8 cellular contexts compared by ENCODE assay signal in genomic region chr17:63446981-63447687, GRCh38. TPM values are rescaled to one million over a fixed set of nuclear protein-coding genes. Genes with fewer than 3 reads are reported as not detected.
A peak's percentile ranks its signal among the peaks of the same experiment; 100 is the strongest.
DNase-seq lines count a peak whose midpoint lies in the region; ATAC-seq and TF ChIP-seq lines count a peak whose summit lies in the region.

No MANE protein-coding gene starts in this region.

- TF ChIP-seq POLR2A in esophagus muscularis mucosa (IDR thresholded peaks at IDR 0.05; ENCODE audit: low read depth) (no peak), ovary (IDR thresholded peaks at IDR 0.05) (no peak)

- H3K27ac ChIP-seq in GM23338 (ENCODE audit: low read depth) = peak overlapping the region; percentile 89; the same call in 1 of the 2 replicates
- H3K27ac ChIP-seq in esophagus muscularis mucosa (replicated peaks in 1 of 4) = peak overlapping the region; percentile 62 to 90 (median 84)
- peak overlapping the region; percentile 48 to 77 for H3K27ac ChIP-seq in ovary

- H3K9me3 ChIP-seq in esophagus muscularis mucosa (no peaks in the 10 kb centered on the region), ovary (no peaks in the 10 kb centered on the region)

- no peaks in the 10 kb centered on the region for H3K36me3 ChIP-seq in GM23338 (ENCODE audit: insufficient read depth)
- no peaks in the 10 kb centered on the region for H3K36me3 ChIP-seq in esophagus muscularis mucosa
- no peaks in the 10 kb centered on the region for H3K36me3 ChIP-seq in ovary

- H4K20me1 ChIP-seq in GM23338 (replicated peaks; ENCODE audit: insufficient read depth) = no peaks in the 10 kb centered on the region

- H3K27me3 Mint-ChIP-seq in CD14-positive monocyte (ENCODE audit: low read depth in 3 of 3) = peaks cover 12 to 32% (median 27%) of the 10 kb centered on the region in 3 donors
- H3K27me3 Mint-ChIP-seq in GM23338 (ENCODE audit: insufficient read depth, low read depth, poor library complexity) = peaks cover 22% of the 10 kb centered on the region

- 0 out of 2 replicates have a peak, but pooled peaks cover 4% of the 10 kb centered on the region for H3F3A ChIP-seq in GM23338 (replicated peaks; ENCODE audit: low read depth)

- WGBS in esophagus muscularis mucosa = 44% methylated on average over 28 of the region's 29 CpGs
- WGBS in ovary, 3 donors = 37 to 38% (median 38%) methylated on average over 27 to 29 of the region's 29 CpGs

- H3K4me3 Mint-ChIP-seq in CD14-positive monocyte (peak overlapping the region; percentile 72 to 82), GM23338 (peak overlapping the region; percentile 58)

- H3K27me3 ChIP-seq in GM23338 (ENCODE audit: insufficient read depth) = peaks cover 6% of the 10 kb centered on the region
- H3K27me3 ChIP-seq in esophagus muscularis mucosa = peaks cover 0 to 4% (median 0%) of the 10 kb centered on the region in 4 donors
- H3K27me3 ChIP-seq in ovary = no peaks in the 10 kb centered on the region

- H3K36me3 Mint-ChIP-seq in CD14-positive monocyte (peaks cover 3% of the 10 kb centered on the region in 2 donors), GM23338 (ENCODE audit: low read depth) (no peaks in the 10 kb centered on the region)

- intact Hi-C loops in CD14-positive monocyte (cut with micrococcal nuclease) = loop anchor here in 1 of 2 donors (10.0 kb wide), 1 partner anchor 98 kb away; no protein-coding TSS in a partner anchor
- intact Hi-C loops in esophagus muscularis mucosa (cut with DNase I) = loop anchor here (5.0 kb wide), 1 partner anchor 100 kb away; no protein-coding TSS in a partner anchor
- intact Hi-C loops in ovary (cut with DNase I) = no loop called here
- intact Hi-C loops in head of caudate nucleus (cut with DNase I) = loop anchor here (10.0 kb wide), 1 partner anchor 78 kb away; the partner anchor contains the start of gene KCNH6

- peak overlapping the region; percentile 91 for H2AFZ ChIP-seq in GM23338

- H3K27ac Mint-ChIP-seq in CD14-positive monocyte (peak overlapping the region in 6 of 7 donors; percentile 42 to 75 (median 70)), GM23338 (peak overlapping the region; percentile 89)

- H3K79me2 ChIP-seq in GM23338 (replicated peaks; ENCODE audit: insufficient read depth) = peaks cover 12% of the 10 kb centered on the region

- DNase-seq in CD14-positive monocyte (ENCODE audit: low spot score) (no peak), GM23338 (ENCODE audit: low spot score) (peak; percentile 77), NCI-H2171 treated with DMSO at 0.1 percent for 48 hours (lab: John Stamatoyannopoulos, UW) (peak; percentile 66), activated T-cell treated with anti-CD3 and anti-CD28 coated beads for 1 hour (ENCODE audit: low read depth) (peak; percentile 17), esophagus muscularis mucosa (ENCODE audit: extremely low spot score) (no peak), ovary (peak in 3 of 5 donors; percentile 30 to 57 (median 46)), head of caudate nucleus (no peak)

- peaks cover 23% of the 10 kb centered on the region for H3K4me1 ChIP-seq in GM23338 (ENCODE audit: insufficient read depth)
- peaks cover 29 to 43% (median 35%) of the 10 kb centered on the region in 4 donors for H3K4me1 ChIP-seq in esophagus muscularis mucosa
- H3K4me1 ChIP-seq in ovary (ENCODE audit: insufficient read depth) = peaks cover 7% of the 10 kb centered on the region

- no peaks in the 10 kb centered on the region for H3K9me2 ChIP-seq in GM23338 (ENCODE audit: insufficient read depth)

- peak; percentile 21 for ATAC-seq in GM23338
- no peak for ATAC-seq in HG02571 (IDR thresholded peaks at IDR 0.05; ENCODE audit: unreplicated experiment)

- peaks cover 30% of the 10 kb centered on the region for H3K4me1 Mint-ChIP-seq in CD14-positive monocyte
- peaks cover 37% of the 10 kb centered on the region for H3K4me1 Mint-ChIP-seq in GM23338

- TF ChIP-seq EP300 in esophagus muscularis mucosa (IDR thresholded peaks at IDR 0.05) (no peak), ovary (IDR thresholded peaks at IDR 0.05) (no peak)

- TF ChIP-seq CTCF in CD14-positive monocyte (IDR thresholded peaks at IDR 0.05) (no peak), GM23338 (conservative IDR thresholded peaks at IDR 0.05; ENCODE audit: low read depth in 2 of 2) (no peak; a peak in 1 of 4 replicates), esophagus muscularis mucosa (IDR thresholded peaks at IDR 0.05) (no peak), ovary (IDR thresholded peaks at IDR 0.05) (no peak)

- H3K4me3 ChIP-seq in GM23338 = peak overlapping the region; percentile 71
- H3K4me3 ChIP-seq in esophagus muscularis mucosa = peak overlapping the region; percentile 65 to 83 (median 78)
- peak overlapping the region; percentile 65 for H3K4me3 ChIP-seq in ovary

- peak overlapping the region; percentile 86 for H3K4me2 ChIP-seq in GM23338

- H3K9me3 Mint-ChIP-seq in CD14-positive monocyte (no peaks in the 10 kb centered on the region), GM23338 (no peaks in the 10 kb centered on the region)

TF ChIP-seq in GM23338, 12 proteins besides CTCF, POLR2A, EP300 and RAD21 (continues in another document):
- no peak for TF ChIP-seq REST (IDR thresholded peaks at IDR 0.05; ENCODE audit: unreplicated experiment)
- no peak for TF ChIP-seq JUNB (IDR thresholded peaks at IDR 0.05; ENCODE audit: unreplicated experiment)

RNA-seq across cellular contexts. Expression of gene CYB561, which starts 1.0 kb away (rescaled TPM):
- polyA plus RNA-seq in CD14-positive monocyte (1 to 10 TPM; 5.2 to 8.3 TPM), GM23338 (2016; fragmentation: Nextera tagmentation; extraction: Ambion mirVana) (13.2 and 13.7 TPM in 2 replicates), ovary (10 to 100 TPM in 1 of 2 donors, 1 to 10 TPM in 1; 8.6 to 10.5 TPM)
- total RNA-seq in GM23338 (2014; rRNA removed; shearing (Covaris generic)) = 21.9 and 30.9 TPM in 2 replicates
- total RNA-seq in esophagus muscularis mucosa (10 to 100 TPM in 3 of 4 donors, 1 to 10 TPM in 1; 8.8 to 17.0 (median 13.2) TPM), ovary (10 to 100 TPM in 6 of 7 donors, 1 to 10 TPM in 1; 9.3 to 43.8 (median 18.8) TPM)

RNA-seq across cellular contexts. Expression of gene ACE, which starts 29.7 kb away (rescaled TPM):
- polyA plus RNA-seq in CD14-positive monocyte (not detected), GM23338 (2016; fragmentation: Nextera tagmentation; extraction: Ambion mirVana) (0.82 and 1.0 TPM in 2 replicates), ovary (1 to 10 TPM; 3.3 to 7.6 TPM)
- total RNA-seq in GM23338 (2014; rRNA removed; shearing (Covaris generic)) = 5.4 and 9.1 TPM in 2 replicates
- total RNA-seq in esophagus muscularis mucosa (1 to 10 TPM; 2.5 to 9.6 (median 4.9) TPM), ovary (1 to 10 TPM; 2.9 to 8.1 (median 5.1) TPM)

Comparison
In these comparisons a context has a peak if more than half of its experiments do, and no peak if none do; other contexts are left out.
1. DNase-seq: peak in GM23338 (single experiment), NCI-H2171 treated with DMSO at 0.1 percent for 48 hours (single experiment), activated T-cell treated with anti-CD3 and anti-CD28 coated beads for 1 hour (single experiment) and ovary (3 of 5); none in CD14-positive monocyte (single experiment), esophagus muscularis mucosa (single experiment) and head of caudate nucleus (0 of 42).
2. intact Hi-C loops: an anchor here in esophagus muscularis mucosa (5.0 kb wide) and head of caudate nucleus (10.0 kb wide); none called in ovary.
3. Peak in every context shown above with its lines, with median percentiles within 50 percentile points of each other: H3K27ac ChIP-seq and H3K4me3 ChIP-seq.